ENCODE assay signal across 11 cellular contexts in genomic region chr12:96044017-96044985, GRCh38. TPM values are rescaled to one million over a fixed set of nuclear protein-coding genes. Genes with fewer than 3 reads are reported as not detected.
DNase-seq lines count a peak whose midpoint lies in the region; ATAC-seq, FAIRE-seq and TF ChIP-seq lines count a peak whose summit lies in the region.
"Had no signal": no experiment of that assay in that cellular context is flagged by ENCODE, and none has a peak within 500 bp of the region (broad histone marks: within the 10 kb centered on the region; RNA-seq: fewer than 3 reads in every experiment).

No MANE protein-coding gene starts in this region.

- TF ChIP-seq CTCF in foreskin fibroblast (IDR thresholded peaks at IDR 0.05; ENCODE audit: low read depth, low read length) (no peak), psoas muscle (IDR thresholded peaks at IDR 0.05) (no peak), pancreas (IDR thresholded peaks at IDR 0.05) (no peak)

- ATAC-seq in stimulated activated naive CD8-positive, alpha-beta T cell treated with anti-CD3 and anti-CD28 coated beads, Interleukin-15, Interleukin-2, amounts not matched to agents 100 U/mL and 50 U/mL, for 24 hours: no peak
- ATAC-seq in psoas muscle (no peak), pancreas (no peak), GM21825 (IDR thresholded peaks at IDR 0.05; ENCODE audit: unreplicated experiment) (no peak)
- ATAC-seq: right cardiac atrium had no signal

- no peaks in the 10 kb centered on the region for H3K27me3 Mint-ChIP-seq in stimulated activated naive CD8-positive, alpha-beta T cell treated with anti-CD3 and anti-CD28 coated beads, Interleukin-15, Interleukin-2, amounts not matched to agents 100 ng/mL and 50 ng/mL, for 24 hours

- H3K4me3 Mint-ChIP-seq in stimulated activated naive CD8-positive, alpha-beta T cell treated with anti-CD3 and anti-CD28 coated beads, Interleukin-15, Interleukin-2, amounts not matched to agents 100 ng/mL and 50 ng/mL, for 24 hours: no peak overlapping the region

- no peaks in the 10 kb centered on the region for H3K9me3 Mint-ChIP-seq in stimulated activated naive CD8-positive, alpha-beta T cell treated with anti-CD3 and anti-CD28 coated beads, Interleukin-15, Interleukin-2, amounts not matched to agents 100 ng/mL and 50 ng/mL, for 24 hours

- H3K4me1 Mint-ChIP-seq in stimulated activated naive CD8-positive, alpha-beta T cell treated with anti-CD3 and anti-CD28 coated beads, Interleukin-15, Interleukin-2, amounts not matched to agents 100 ng/mL and 50 ng/mL, for 24 hours (ENCODE audit: low read depth): peaks cover 59% of the 10 kb centered on the region

- H3K4me1 ChIP-seq in psoas muscle (no peaks in the 10 kb centered on the region), pancreas (peaks cover 21 to 33% (median 28%) of the 10 kb centered on the region in 3 donors)

- DNase-seq in stimulated activated naive CD8-positive, alpha-beta T cell treated with anti-CD3 and anti-CD28 coated beads, Interleukin-15, Interleukin-2, amounts not matched to agents 100 U/mL and 50 U/mL, for 24 hours: no peak
- peak; percentile 45 for DNase-seq in SW480 (ENCODE audit: low spot score)
- peak; percentile 57 to 84 for DNase-seq in foreskin fibroblast
- DNase-seq in NCI-H2171 (lab: John Stamatoyannopoulos, UW): no peak
- no peak for DNase-seq in psoas muscle
- no peak for DNase-seq in pancreas
- DNase-seq: cortex of kidney, Karpas-422, right cardiac atrium had no signal

- H3K27me3 ChIP-seq in psoas muscle (ENCODE audit: insufficient read depth in 3 of 3, low read length in 2 of 3): peaks cover 0 to 3% (median 0%) of the 10 kb centered on the region in 3 donors
- H3K27me3 ChIP-seq in pancreas: no peaks in the 10 kb centered on the region

- FAIRE-seq in pancreas (lab: Jason Lieb, UNC): no peak

- H3K36me3 ChIP-seq in psoas muscle (ENCODE audit: insufficient read depth in 1 of 2, low read depth in 1 of 2): no peaks in the 10 kb centered on the region
- H3K36me3 ChIP-seq in pancreas: no peaks in the 10 kb centered on the region

- H3K4me3 ChIP-seq in foreskin fibroblast (ENCODE audit: low read depth in 1 of 2, low read length in 2 of 2) (no peak overlapping the region), psoas muscle (no peak overlapping the region), pancreas (no peak overlapping the region)

- peak overlapping the region; percentile 43 for H3K27ac Mint-ChIP-seq in stimulated activated naive CD8-positive, alpha-beta T cell treated with anti-CD3 and anti-CD28 coated beads, Interleukin-15, Interleukin-2, amounts not matched to agents 100 ng/mL and 50 ng/mL, for 24 hours

- H3K36me3 Mint-ChIP-seq in stimulated activated naive CD8-positive, alpha-beta T cell treated with anti-CD3 and anti-CD28 coated beads, Interleukin-15, Interleukin-2, amounts not matched to agents 100 ng/mL and 50 ng/mL, for 24 hours (ENCODE audit: low read depth): no peaks in the 10 kb centered on the region

- intact Hi-C loops in psoas muscle (cut with DNase I): no loop called here
- intact Hi-C loops in pancreas (cut with DNase I): no loop called here

- no peaks in the 10 kb centered on the region for H3K9me3 ChIP-seq in psoas muscle
- H3K9me3 ChIP-seq in pancreas: no peaks in the 10 kb centered on the region

- H3K27ac ChIP-seq in psoas muscle: no peak overlapping the region
- peak overlapping the region in 1 of 4 donors; percentile 23 for H3K27ac ChIP-seq in pancreas

- 68 to 83% (median 73%) methylated on average over 10 of the region's 10 CpGs for WGBS in psoas muscle, 3 donors
- 73 to 79% methylated on average over 10 of the region's 10 CpGs for WGBS in pancreas, 2 donors

RNA-seq across cellular contexts. Expression of gene LTA4H, which starts 8.9 kb away (rescaled TPM):
- total RNA-seq in psoas muscle (10 to 100 TPM; 27.5 to 51.2 (median 33.4) TPM), pancreas (10 to 100 TPM; 24.7 to 57.1 (median 36.3) TPM)
- polyA plus RNA-seq in psoas muscle (10 to 100 TPM; 18.6 to 41.4 (median 22.2) TPM), pancreas (10 to 100 TPM; 20.0 to 26.9 TPM)

RNA-seq across cellular contexts. Expression of gene HAL, which starts 48.2 kb away (rescaled TPM):
- under 1 TPM in 2 of 4 donors, not detected in 2; 0.32 to 0.34 TPM for total RNA-seq in psoas muscle
- under 1 TPM; 0.04 to 0.10 (median 0.05) TPM for polyA plus RNA-seq in psoas muscle
- total RNA-seq in pancreas: under 1 TPM in 5 of 6 donors, not detected in 1; 0.08 to 0.70 (median 0.58) TPM
- polyA plus RNA-seq in pancreas: 1 to 10 TPM in 1 of 2 donors, under 1 TPM in 1; 0.38 to 1.2 TPM

Comparison
In these comparisons a context has a peak if more than half of its experiments do, and no peak if none do; other contexts are left out.
1. DNase-seq: peak in SW480 (single experiment) and foreskin fibroblast (2 of 2); none in stimulated activated naive CD8-positive, alpha-beta T cell treated with anti-CD3 and anti-CD28 coated beads, Interleukin-15, Interleukin-2, amounts not matched to agents 100 U/mL and 50 U/mL, for 24 hours (single experiment), NCI-H2171 (single experiment), psoas muscle (0 of 2) and pancreas (0 of 6).